ENCODE assay signal across 26 cellular contexts in genomic region chr4:158669310-158669709, GRCh38. TPM values are rescaled to one million over a fixed set of nuclear protein-coding genes. Genes with fewer than 3 reads are reported as not detected.
DNase-seq lines count a peak whose midpoint lies in the region; ATAC-seq and TF ChIP-seq lines count a peak whose summit lies in the region.
"Had no signal": no experiment of that assay in that cellular context is flagged by ENCODE, and none has a peak within 500 bp of the region (broad histone marks: within the 10 kb centered on the region; RNA-seq: fewer than 3 reads in every experiment).

No MANE protein-coding gene starts in this region.

- TF ChIP-seq CTCF in NB4 (IDR thresholded peaks at IDR 0.05; ENCODE audit: low read depth, low read length) (no peak), mesothelial cell of epicardium (IDR thresholded peaks at IDR 0.05; ENCODE audit: unreplicated experiment) (no peak)

- no peak overlapping the region for H3K27ac Mint-ChIP-seq in stimulated activated naive CD8-positive, alpha-beta T cell treated with anti-CD3 and anti-CD28 coated beads, Interleukin-15, Interleukin-2, amounts not matched to agents 100 ng/mL and 50 ng/mL, for 24 hours
- peak overlapping the region; percentile 49 for H3K27ac Mint-ChIP-seq in mesothelial cell of epicardium
- H3K27ac Mint-ChIP-seq: activated CD4-positive, alpha-beta memory T cell treated with anti-CD3 and anti-CD28 coated beads for 36 hours had no signal

- no peak for ATAC-seq in stimulated activated naive CD8-positive, alpha-beta T cell treated with anti-CD3 and anti-CD28 coated beads, Interleukin-15, Interleukin-2, amounts not matched to agents 100 U/mL and 50 U/mL, for 24 hours
- no peak for ATAC-seq in HG02642 (IDR thresholded peaks at IDR 0.05; ENCODE audit: poor library complexity, unreplicated experiment)
- ATAC-seq: PC-3, right lobe of liver, T-helper 17 cell had no signal

- peaks cover 21% of the 10 kb centered on the region for H3K36me3 Mint-ChIP-seq in stimulated activated naive CD8-positive, alpha-beta T cell treated with anti-CD3 and anti-CD28 coated beads, Interleukin-15, Interleukin-2, amounts not matched to agents 100 ng/mL and 50 ng/mL, for 24 hours (ENCODE audit: low read depth)
- peaks cover 11% of the 10 kb centered on the region for H3K36me3 Mint-ChIP-seq in mesothelial cell of epicardium

- no peak for DNase-seq in stimulated activated naive CD8-positive, alpha-beta T cell treated with anti-CD3 and anti-CD28 coated beads, Interleukin-15, Interleukin-2, amounts not matched to agents 100 U/mL and 50 U/mL, for 24 hours
- DNase-seq in NB4 (ENCODE audit: low read depth) (no peak), mesothelial cell of epicardium (ENCODE audit: low spot score in 2 of 2, unreplicated experiment in 2 of 2) (no peak), NCI-H2081 treated with DMSO at 0.1 percent for 48 hours (lab: John Stamatoyannopoulos, UW) (no peak), HuH-7.5 (ENCODE audit: low spot score) (no peak), CD1c-positive myeloid dendritic cell (ENCODE audit: extremely low spot score) (no peak)
- DNase-seq: activated CD4-positive, alpha-beta memory T cell treated with anti-CD3 and anti-CD28 coated beads for 36 hours; activated CD4-positive, CD25-positive, alpha-beta regulatory T cell treated with anti-CD3 and anti-CD28 coated beads, Interleukin-2, amount 50 U/mL, for 72 hours; adrenal gland; DMS 273 treated with DMSO at 0.1 percent for 48 hours; GOT3; KBM-7; MM.1S; NCI-H1930; NCI-H524 treated with DMSO at 0.1 percent for 48 hours; NK-92 treated with Interleukin-12 subunit alpha and Interleukin-12 subunit beta, amount 100 ng/mL, for 24 hours; PC-3; right lobe of liver; spleen; stimulated activated CD4-positive, alpha-beta T cell treated with anti-CD3 and anti-CD28 coated beads, Interleukin-2, amount 100 ng/mL, for 24 hours; stomach; T-helper 17 cell; thyroid gland had no signal

- H3K4me1 Mint-ChIP-seq in stimulated activated naive CD8-positive, alpha-beta T cell treated with anti-CD3 and anti-CD28 coated beads, Interleukin-15, Interleukin-2, amounts not matched to agents 100 ng/mL and 50 ng/mL, for 24 hours (ENCODE audit: low read depth), result peaks cover 31% of the 10 kb centered on the region
- peaks cover 25% of the 10 kb centered on the region for H3K4me1 Mint-ChIP-seq in mesothelial cell of epicardium

- peak overlapping the region; percentile 26 for H3K4me3 ChIP-seq in NB4 (ENCODE audit: low read depth, low read length)
- H3K4me3 ChIP-seq: adrenal gland, right lobe of liver, spleen, stomach, thyroid gland had no signal

- H3K27me3 Mint-ChIP-seq in stimulated activated naive CD8-positive, alpha-beta T cell treated with anti-CD3 and anti-CD28 coated beads, Interleukin-15, Interleukin-2, amounts not matched to agents 100 ng/mL and 50 ng/mL, for 24 hours, result no peaks in the 10 kb centered on the region
- no peaks in the 10 kb centered on the region for H3K27me3 Mint-ChIP-seq in mesothelial cell of epicardium (ENCODE audit: low read depth)
- H3K27me3 Mint-ChIP-seq: activated CD4-positive, alpha-beta memory T cell treated with anti-CD3 and anti-CD28 coated beads for 36 hours; central memory CD8-positive, alpha-beta T cell; T-helper 17 cell had no signal

- no peaks in the 10 kb centered on the region for H3K9me3 Mint-ChIP-seq in stimulated activated naive CD8-positive, alpha-beta T cell treated with anti-CD3 and anti-CD28 coated beads, Interleukin-15, Interleukin-2, amounts not matched to agents 100 ng/mL and 50 ng/mL, for 24 hours
- no peaks in the 10 kb centered on the region for H3K9me3 Mint-ChIP-seq in mesothelial cell of epicardium
- H3K9me3 Mint-ChIP-seq: activated CD4-positive, alpha-beta memory T cell treated with anti-CD3 and anti-CD28 coated beads for 36 hours; central memory CD8-positive, alpha-beta T cell had no signal

- no peak for TF ChIP-seq POLR2A in NB4 (IDR thresholded peaks at IDR 0.05; ENCODE audit: extremely low read depth, insufficient read length)

- peak overlapping the region; percentile 10 for H3K4me3 Mint-ChIP-seq in stimulated activated naive CD8-positive, alpha-beta T cell treated with anti-CD3 and anti-CD28 coated beads, Interleukin-15, Interleukin-2, amounts not matched to agents 100 ng/mL and 50 ng/mL, for 24 hours
- H3K4me3 Mint-ChIP-seq in mesothelial cell of epicardium, result peak overlapping the region; percentile 10
- H3K4me3 Mint-ChIP-seq: central memory CD8-positive, alpha-beta T cell; T-helper 17 cell had no signal

RNA-seq across cellular contexts. Expression of gene C4orf46, which starts 2.4 kb away (rescaled TPM):
- 16.2 to 17.4 TPM (median 17.4 TPM) in 3 replicates for total RNA-seq in mesothelial cell of epicardium

RNA-seq across cellular contexts. Expression of gene ETFDH, which starts 2.8 kb away (rescaled TPM):
- 16.5 to 20.7 TPM (median 19.4 TPM) in 3 replicates for total RNA-seq in mesothelial cell of epicardium

RNA-seq across cellular contexts. Expression of gene PPID, which starts 53.9 kb away (rescaled TPM):
- total RNA-seq in mesothelial cell of epicardium, result 20.5 to 23.1 TPM (median 21.3 TPM) in 3 replicates
